Comparison of ENCODE assay signal across 18 cellular contexts in the genomic region with DNA sequence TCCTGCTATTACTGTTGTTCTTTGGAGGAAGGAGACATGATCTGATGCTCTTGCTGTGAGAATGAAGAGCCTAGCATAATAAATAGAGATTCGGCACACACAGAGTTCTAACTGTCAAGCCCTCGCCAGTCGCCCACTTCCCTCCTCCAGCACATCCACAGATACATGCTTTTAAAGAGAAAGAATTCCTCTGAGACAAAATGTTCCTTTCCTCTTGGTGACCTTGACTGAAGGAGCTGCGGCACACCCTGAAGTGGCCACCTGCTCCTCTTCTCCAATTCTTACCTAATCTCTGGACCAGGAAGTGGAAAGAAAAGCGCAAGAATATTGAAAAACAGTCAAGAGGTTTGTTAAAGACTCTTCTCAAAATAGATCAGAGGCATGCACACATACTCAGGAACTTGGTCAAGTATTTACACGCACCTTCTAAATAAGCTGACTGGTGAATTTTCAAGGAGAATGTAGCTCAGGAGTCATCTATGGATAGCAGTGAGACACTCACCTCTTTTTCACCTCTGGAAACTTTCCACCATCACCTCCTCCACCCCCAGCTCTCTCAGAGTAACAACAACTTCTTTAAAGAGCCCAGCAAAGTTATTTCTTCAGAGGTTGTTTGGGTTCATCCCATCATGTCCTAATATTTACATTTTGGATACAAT.
A peak's percentile ranks its signal among the peaks of the same experiment; 100 is the strongest.
DNase-seq lines count a peak whose midpoint lies in the region; ATAC-seq, FAIRE-seq and TF ChIP-seq lines count a peak whose summit lies in the region.
"Had no signal": no experiment of that assay in that cellular context is flagged by ENCODE, and none has a peak within 500 bp of the region (broad histone marks: within the 10 kb centered on the region; RNA-seq: fewer than 3 reads in every experiment).

No MANE protein-coding gene starts in this region.

- TF ChIP-seq EP300 in upper lobe of left lung (IDR thresholded peaks at IDR 0.05): peak in 2 of 4 donors; percentile 66 to 96

- no peak for TF ChIP-seq POLR2A in upper lobe of left lung (IDR thresholded peaks at IDR 0.05)

- H3K27me3 ChIP-seq in bronchial epithelial cell (ENCODE audit: control insufficient read depth, insufficient read depth, low read length) (peaks cover 2% of the 10 kb centered on the region), left lung (no peaks in the 10 kb centered on the region), upper lobe of left lung (no peaks in the 10 kb centered on the region)

- intact Hi-C loops in left lung (cut with DNase I): no loop called here

- H3K4me1 ChIP-seq in left lung (peaks cover 4 to 12% of the 10 kb centered on the region in 2 donors), upper lobe of left lung (peaks cover 0 to 21% (median 6%) of the 10 kb centered on the region in 4 donors)
- H3K4me1 ChIP-seq: HAP-1 had no signal

- no peaks in the 10 kb centered on the region for H3K36me3 ChIP-seq in bronchial epithelial cell (ENCODE audit: control insufficient read depth, insufficient read depth, low read length)
- H3K36me3 ChIP-seq in left lung: no peaks in the 10 kb centered on the region
- no peaks in the 10 kb centered on the region for H3K36me3 ChIP-seq in upper lobe of left lung
- H3K36me3 ChIP-seq: HAP-1 had no signal

- peak; percentile 50 for FAIRE-seq in bronchial epithelial cell (lab: Jason Lieb, UNC)
- FAIRE-seq in frontal cortex (lab: Jason Lieb, UNC): no peak
- FAIRE-seq: GM18507 had no signal

- no peak overlapping the region for H3K4me3 ChIP-seq in bronchial epithelial cell (ENCODE audit: low read depth, low read length)
- H3K4me3 ChIP-seq in left lung: no peak overlapping the region
- no peak overlapping the region for H3K4me3 ChIP-seq in upper lobe of left lung
- H3K4me3 ChIP-seq: GM12878, HAP-1 had no signal

- DNase-seq in SKM-1 treated with dmso at 0.1 percent for 144 hours (lab: John Stamatoyannopoulos, UW; ENCODE audit: unreplicated experiment) (peak; percentile 12), SKM-1 (lab: John Stamatoyannopoulos, UW; ENCODE audit: unreplicated experiment) (no peak), bronchial epithelial cell (ENCODE audit: low read depth) (peak; percentile 37), left lung (no peak), upper lobe of left lung (peak in 1 of 2 donors; percentile 63), HuH-7.5 (ENCODE audit: low spot score) (no peak), frontal cortex (ENCODE audit: low spot score in 2 of 2) (no peak)
- DNase-seq: C1 segment of cervical spinal cord, NCI-H1436, NCI-H2107, NCI-H446, NCI-H748 treated with DMSO at 0.1 percent for 48 hours, SHP77 had no signal

- TF ChIP-seq CTCF in bronchial epithelial cell (IDR thresholded peaks at IDR 0.05; ENCODE audit: insufficient read depth, low read length, severe bottlenecking) (no peak), left lung (IDR thresholded peaks at IDR 0.05) (no peak), upper lobe of left lung (IDR thresholded peaks at IDR 0.05) (no peak)

- H3K27ac ChIP-seq in left lung (peak overlapping the region in 1 of 2 donors; percentile 69), upper lobe of left lung (peak overlapping the region in 2 of 4 donors; percentile 51 to 61)

- peak; percentile 69 for ATAC-seq in left lung
- ATAC-seq in upper lobe of left lung (ENCODE audit: low FRiP score in 2 of 2): peak; percentile 46 to 69
- no peak for ATAC-seq in HG03280 (IDR thresholded peaks at IDR 0.05; ENCODE audit: unreplicated experiment)
- ATAC-seq: GM12878, SK-N-SH treated with all-trans-retinoic acid at 6 μM for 48 hours had no signal

- H3K9me3 ChIP-seq in left lung: no peaks in the 10 kb centered on the region
- no peaks in the 10 kb centered on the region for H3K9me3 ChIP-seq in upper lobe of left lung
- H3K9me3 ChIP-seq: HAP-1 had no signal

- WGBS in upper lobe of left lung, 2 donors: 53 to 54% methylated on average over 6 of the region's 6 CpGs

Comparison
In these comparisons a context has a peak if more than half of its experiments do, and no peak if none do; other contexts are left out.
1. DNase-seq: peak in SKM-1 treated with dmso at 0.1 percent for 144 hours (single experiment) and bronchial epithelial cell (single experiment); none in SKM-1 (single experiment), left lung (0 of 2), HuH-7.5 (single experiment) and frontal cortex (0 of 2).